ENCODE assay signal across 1 cellular context in the genomic region with DNA sequence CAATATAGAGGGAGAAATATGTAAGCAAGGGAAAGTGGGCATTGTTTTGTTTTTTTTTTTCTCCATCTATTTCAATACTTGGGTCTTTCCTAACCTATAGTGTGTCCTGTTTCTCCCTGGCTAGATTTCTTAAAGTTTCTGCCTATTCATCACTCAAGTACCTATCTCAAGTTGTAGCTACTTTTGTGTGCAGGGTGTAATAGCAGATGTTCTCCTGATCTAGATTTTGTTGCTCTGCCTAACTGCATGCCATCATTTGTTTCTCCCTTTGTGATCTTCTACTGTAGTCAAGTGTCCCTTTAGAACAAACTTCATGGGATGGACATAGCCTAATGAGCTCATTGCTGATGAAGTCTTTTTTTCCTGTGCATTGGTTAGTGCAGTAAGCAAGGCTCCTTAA.
A peak's percentile ranks its signal among the peaks of the same experiment; 100 is the strongest.
TF ChIP-seq lines count a peak whose summit lies in the region.

No MANE protein-coding gene starts in this region.

TF ChIP-seq in HepG2, 621 proteins besides CTCF, POLR2A, EP300 and RAD21:
- TF ChIP-seq, protein P1, sequence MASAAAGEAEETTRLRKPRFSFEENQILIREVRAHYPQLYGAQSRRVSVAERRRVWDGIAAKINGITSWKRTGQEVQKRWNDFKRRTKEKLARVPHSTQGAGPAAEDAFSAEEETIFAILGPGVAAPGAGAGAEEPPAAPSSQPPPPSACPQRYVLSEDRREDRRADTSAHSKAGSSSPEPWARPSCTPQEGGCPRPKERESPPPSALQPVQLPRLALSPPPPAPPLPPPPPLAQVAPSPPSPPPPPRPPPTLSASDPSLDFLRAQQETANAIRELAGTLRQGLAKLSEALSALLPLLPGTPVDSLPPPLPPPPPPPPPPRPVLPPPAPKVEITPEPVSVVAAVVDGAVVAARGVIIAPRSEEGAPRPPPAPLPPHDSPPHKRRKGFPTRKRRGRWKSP (CRISPR knock-in tag; IDR thresholded peaks at IDR 0.05) = no peak
- TF ChIP-seq RBM22 (optimal IDR thresholded peaks at IDR 0.05; ENCODE audit: low read length) (peak; percentile 79), KLF6 (CRISPR knock-in tag; IDR thresholded peaks at IDR 0.05) (no peak), ZNF678 (CRISPR knock-in tag; IDR thresholded peaks at IDR 0.05) (no peak)
